In the genomic region with DNA sequence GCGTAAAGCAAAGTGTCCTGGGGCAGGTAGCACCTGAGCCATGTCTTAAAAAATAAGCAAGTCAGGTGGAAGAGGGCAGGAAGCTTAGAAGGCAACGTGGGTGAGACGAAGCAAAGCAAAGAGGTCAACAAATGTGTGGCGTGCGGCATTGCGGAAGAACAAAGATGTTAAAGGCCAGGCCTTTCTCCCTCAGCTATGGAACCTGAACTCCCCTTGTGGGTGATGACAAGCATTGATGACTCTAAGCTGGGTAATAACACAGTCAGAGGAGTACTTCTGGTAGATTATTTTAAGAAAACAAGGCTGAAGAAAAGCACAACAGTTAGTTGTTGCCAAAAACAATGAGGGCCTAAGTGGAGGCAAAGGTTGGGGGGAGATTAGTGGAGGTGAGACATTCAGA, we compare ENCODE assay signal across 2 cellular contexts.
TF ChIP-seq lines count a peak whose summit lies in the region.

No MANE protein-coding gene starts in this region.

TF ChIP-seq in GM23338, 12 proteins besides CTCF, POLR2A, EP300 and RAD21:
- no peak for TF ChIP-seq POLR2AphosphoS5 (IDR thresholded peaks at IDR 0.05; ENCODE audit: low read depth)
- TF ChIP-seq JUNB (IDR thresholded peaks at IDR 0.05; ENCODE audit: unreplicated experiment) = no peak
- TF ChIP-seq STAT1 (IDR thresholded peaks at IDR 0.05; ENCODE audit: unreplicated experiment) = no peak
- TF ChIP-seq EZH2 (IDR thresholded peaks at IDR 0.05; ENCODE audit: low read depth, unreplicated experiment) = no peak
- no peak for TF ChIP-seq ZNF331 (CRISPR knock-in tag; IDR thresholded peaks at IDR 0.05; ENCODE audit: low read depth)

TF ChIP-seq in IMR-90, 13 proteins besides CTCF, POLR2A, EP300 and RAD21:
- no peak for TF ChIP-seq MXI1 (IDR thresholded peaks at IDR 0.05; ENCODE audit: borderline replicate concordance, low read depth, low read length)
- no peak for TF ChIP-seq CEBPB (IDR thresholded peaks at IDR 0.05; ENCODE audit: low read depth, low read length)
TF ChIP-seq in IMR-90: peak in this region for 0.
